In genomic region chr22:27133951-27134664, GRCh38 we compare ENCODE assay signal across 9 cellular contexts.
DNase-seq lines count a peak whose midpoint lies in the region; ATAC-seq and TF ChIP-seq lines count a peak whose summit lies in the region.
"Had no signal": no experiment of that assay in that cellular context is flagged by ENCODE, and none has a peak within 500 bp of the region (broad histone marks: within the 10 kb centered on the region; RNA-seq: fewer than 3 reads in every experiment).

No MANE protein-coding gene starts in this region.

- TF ChIP-seq CTCF in HFF-Myc (IDR thresholded peaks at IDR 0.05; ENCODE audit: low read depth, low read length, missing control alignments) (no peak), WI38 (IDR thresholded peaks at IDR 0.05; ENCODE audit: low read depth, low read length) (no peak), kidney epithelial cell (IDR thresholded peaks at IDR 0.05; ENCODE audit: insufficient read depth, low read length, poor library complexity, severe bottlenecking) (no peak)

- H3K4me3 ChIP-seq in HFF-Myc (replicated peaks; ENCODE audit: low read depth, low read length) (no peak overlapping the region), WI38 (ENCODE audit: low read depth, low read length) (0 out of 2 replicates have a peak overlapping the region, but pooled peaks have one; percentile 1), kidney epithelial cell (ENCODE audit: low read depth, low read length) (no peak overlapping the region)

- no peaks in the 10 kb centered on the region for H3K27me3 ChIP-seq in kidney epithelial cell (ENCODE audit: control insufficient read depth, insufficient read depth, low read length)
- H3K27me3 ChIP-seq: neutrophil had no signal

- ATAC-seq in HG03045 (IDR thresholded peaks at IDR 0.05; ENCODE audit: unreplicated experiment) = no peak

- in situ Hi-C loops in ACHN (cut with HindIII; ENCODE audit: low pct_ligation_motif_present, low pct_unique_long_range_greater_than_20kb, low sequenced_read_pairs) = no loop called here

- DNase-seq in ACHN (peak; percentile 79), HFF-Myc (ENCODE audit: extremely low read depth, low read depth) (peak; percentile 71), kidney epithelial cell (ENCODE audit: low read depth) (peak; percentile 72), NCI-H345 treated with DMSO at 0.1 percent for 48 hours (lab: John Stamatoyannopoulos, UW; ENCODE audit: unreplicated experiment) (no peak), NCI-H82 treated with DMSO at 0.1 percent for 48 hours (lab: John Stamatoyannopoulos, UW; ENCODE audit: unreplicated experiment) (no peak), superior temporal gyrus (ENCODE audit: extremely low spot score) (no peak)

- no peaks in the 10 kb centered on the region for H3K36me3 ChIP-seq in kidney epithelial cell (ENCODE audit: control insufficient read depth, insufficient read depth, low read length)
- H3K36me3 ChIP-seq: neutrophil had no signal

Comparison
In these comparisons a context has a peak if more than half of its experiments do, and no peak if none do; other contexts are left out.
1. DNase-seq: peak in ACHN (single experiment), HFF-Myc (single experiment) and kidney epithelial cell (single experiment); none in NCI-H345 treated with DMSO at 0.1 percent for 48 hours (single experiment), NCI-H82 treated with DMSO at 0.1 percent for 48 hours (single experiment) and superior temporal gyrus (single experiment).